In genomic region chr7:26686448-26686981, GRCh38 we compare ENCODE assay signal across 1 cellular context.
TF ChIP-seq lines count a peak whose summit lies in the region.

No MANE protein-coding gene starts in this region.

TF ChIP-seq in HEK293, 187 proteins besides CTCF, POLR2A, EP300 and RAD21 (continued from another document):
- TF ChIP-seq ZNF416 (tag by site-specific recombination; IDR thresholded peaks at IDR 0.05) (no peak), ZNF214 (tag by site-specific recombination; IDR thresholded peaks at IDR 0.05; ENCODE audit: borderline replicate concordance) (no peak), ZBTB49 (tag by site-specific recombination; IDR thresholded peaks at IDR 0.05; ENCODE audit: low read depth) (no peak), ZNF324 (tag by site-specific recombination; IDR thresholded peaks at IDR 0.05) (no peak), ZNF202 (tag by site-specific recombination; IDR thresholded peaks at IDR 0.05; ENCODE audit: borderline replicate concordance) (no peak), SCRT1 (tag by site-specific recombination; IDR thresholded peaks at IDR 0.05; ENCODE audit: borderline replicate concordance) (no peak), ZNF366 (tag by site-specific recombination; conservative IDR thresholded peaks at IDR 0.05) (peak; percentile 54), PRDM4 (tag by site-specific recombination; IDR thresholded peaks at IDR 0.05) (peak; percentile 58; the same call in 1 of the 2 replicates), ZNF350 (tag by site-specific recombination; IDR thresholded peaks at IDR 0.05) (no peak), ZNF513 (tag by site-specific recombination; IDR thresholded peaks at IDR 0.05) (no peak), SCRT2 (tag by site-specific recombination; IDR thresholded peaks at IDR 0.05) (no peak), ZNF549 (tag by site-specific recombination; IDR thresholded peaks at IDR 0.05) (no peak), ZNF133 (tag by site-specific recombination; IDR thresholded peaks at IDR 0.05) (no peak), ZNF660 (tag by site-specific recombination; IDR thresholded peaks at IDR 0.05) (0 out of 2 replicates have a peak, but pooled peaks have one; percentile 65), ZNF2 (tag by site-specific recombination; IDR thresholded peaks at IDR 0.05) (peak; percentile 52; the same call in 1 of the 2 replicates), KLF1 (tag by site-specific recombination; IDR thresholded peaks at IDR 0.05) (no peak), OVOL3 (tag by site-specific recombination; IDR thresholded peaks at IDR 0.05) (no peak), ZNF843 (tag by site-specific recombination; IDR thresholded peaks at IDR 0.05) (peak; percentile 46; the same call in 1 of the 2 replicates), ZXDB (tag by site-specific recombination; IDR thresholded peaks at IDR 0.05) (peak; percentile 50), MEIS1 (CRISPR knock-in tag; IDR thresholded peaks at IDR 0.05; ENCODE audit: borderline replicate concordance) (no peak), MYNN (tag by site-specific recombination; IDR thresholded peaks at IDR 0.05; ENCODE audit: borderline replicate concordance) (peak; percentile 95), ZNF701 (tag by site-specific recombination; IDR thresholded peaks at IDR 0.05) (no peak), ZNF48 (tag by site-specific recombination; IDR thresholded peaks at IDR 0.05) (no peak), ZEB2 (tag by site-specific recombination; IDR thresholded peaks at IDR 0.05) (peak; percentile 70; the same call in 1 of the 2 replicates), PRDM10 (tag by site-specific recombination; IDR thresholded peaks at IDR 0.05) (peak; percentile 47; the same call in 1 of the 2 replicates), ZBTB48 (tag by site-specific recombination; IDR thresholded peaks at IDR 0.05) (no peak)
